1 cellular context compared by ENCODE assay signal in genomic region chr12:107760817-107761501, GRCh38.
TF ChIP-seq lines count a peak whose summit lies in the region.

TSS of gene PRDM4 (minus strand) at chr12:107761137. CDS start at chr12:107760515, 622 bp downstream.

TF ChIP-seq in K562, 482 proteins besides CTCF, POLR2A, EP300 and RAD21 (continued from another document and continues in another):
- no peak for TF ChIP-seq REST (CRISPR knock-in tag; IDR thresholded peaks at IDR 0.05; ENCODE audit: low read depth)
- peak; percentile 71; the same call in 1 of the 2 replicates for TF ChIP-seq ESRRA (IDR thresholded peaks at IDR 0.05; ENCODE audit: borderline replicate concordance, low read depth)
- TF ChIP-seq ELF4 (CRISPR knock-in tag; IDR thresholded peaks at IDR 0.05), result no peak
- TF ChIP-seq MYBL2 (IDR thresholded peaks at IDR 0.05; ENCODE audit: low read depth), result no peak
- TF ChIP-seq MYBL2 (CRISPR knock-in tag; IDR thresholded peaks at IDR 0.05; ENCODE audit: borderline replicate concordance), result no peak
- peak; percentile 98 for TF ChIP-seq RFX1 (IDR thresholded peaks at IDR 0.05)
- TF ChIP-seq ZNF76 (CRISPR knock-in tag; IDR thresholded peaks at IDR 0.05; ENCODE audit: borderline replicate concordance), result no peak
- TF ChIP-seq CBX2 (IDR thresholded peaks at IDR 0.05; ENCODE audit: insufficient read depth, low read length, poor library complexity, severe bottlenecking), result no peak
- no peak for TF ChIP-seq ZNF324 (CRISPR knock-in tag; IDR thresholded peaks at IDR 0.05)
- TF ChIP-seq ARID4B (CRISPR knock-in tag; IDR thresholded peaks at IDR 0.05), result peak; percentile 70; the same call in 1 of the 2 replicates
- no peak for TF ChIP-seq PHTF2 (CRISPR knock-in tag; IDR thresholded peaks at IDR 0.05)
- TF ChIP-seq ZNF511 (CRISPR knock-in tag; IDR thresholded peaks at IDR 0.05), result no peak; the same call in 1 of the 2 replicates
- TF ChIP-seq NFE2 (IDR thresholded peaks at IDR 0.05; ENCODE audit: low read depth), result no peak
- no peak for TF ChIP-seq ZNF121 (CRISPR knock-in tag; conservative IDR thresholded peaks at IDR 0.05)
- peak in 2 of 3 experiments; percentile 68 to 78 for TF ChIP-seq YY1 (IDR thresholded peaks at IDR 0.05; ENCODE audit: borderline replicate concordance in 1 of 3, control insufficient read depth in 1 of 3, extremely low read depth in 1 of 3, insufficient read depth in 3 of 3, insufficient read length in 1 of 3, insufficient replicate concordance in 2 of 3, low read depth in 1 of 3, low read length in 2 of 3)
- TF ChIP-seq BDP1 (IDR thresholded peaks at IDR 0.05; ENCODE audit: insufficient read depth, insufficient read length), result no peak
- TF ChIP-seq PREB (CRISPR knock-in tag; IDR thresholded peaks at IDR 0.05), result no peak
- TF ChIP-seq NR2C1 (IDR thresholded peaks at IDR 0.05), result no peak
- TF ChIP-seq NR2C1 (tag; IDR thresholded peaks at IDR 0.05), result no peak
- TF ChIP-seq NUFIP1 (IDR thresholded peaks at IDR 0.05; ENCODE audit: partially characterized antibody), result no peak
- peak; percentile 58 for TF ChIP-seq TAF1 (IDR thresholded peaks at IDR 0.05; ENCODE audit: control insufficient read depth, extremely low read depth, insufficient read depth, low read length, severe bottlenecking)
- TF ChIP-seq GATAD2A (IDR thresholded peaks at IDR 0.05), result no peak
- no peak for TF ChIP-seq DIDO1 (tag; IDR thresholded peaks at IDR 0.05; ENCODE audit: low read depth)
- TF ChIP-seq MCM2 (IDR thresholded peaks at IDR 0.05; ENCODE audit: low read depth), result no peak
- peak; percentile 87 for TF ChIP-seq HNRNPLL (IDR thresholded peaks at IDR 0.05; ENCODE audit: low read depth, low read length, poor library complexity, severe bottlenecking)
- TF ChIP-seq ZSCAN32 (CRISPR knock-in tag; IDR thresholded peaks at IDR 0.05), result no peak
- TF ChIP-seq DLX4 (CRISPR knock-in tag; IDR thresholded peaks at IDR 0.05), result no peak
- TF ChIP-seq ZBTB2 (IDR thresholded peaks at IDR 0.05), result peak; percentile 78; the same call in 1 of the 2 replicates
- no peak; a peak in 1 of 4 replicates for TF ChIP-seq TBL1XR1 (IDR thresholded peaks at IDR 0.05; ENCODE audit: low read length in 2 of 2)
- TF ChIP-seq L3MBTL2 (IDR thresholded peaks at IDR 0.05), result peak; percentile 77
- no peak for TF ChIP-seq FOXP4 (CRISPR knock-in tag; IDR thresholded peaks at IDR 0.05; ENCODE audit: borderline replicate concordance)
- TF ChIP-seq XRCC5 (IDR thresholded peaks at IDR 0.05; ENCODE audit: low read depth, low read length), result peak; percentile 77; the same call in 1 of the 2 replicates
- no peak for TF ChIP-seq ZNF280B (CRISPR knock-in tag; IDR thresholded peaks at IDR 0.05)
- TF ChIP-seq HMGN3 (IDR thresholded peaks at IDR 0.05; ENCODE audit: borderline replicate concordance, extremely low read depth, insufficient read length, low read depth, low read length), result peak; percentile 48
- TF ChIP-seq GATAD2B (IDR thresholded peaks at IDR 0.05; ENCODE audit: borderline replicate concordance), result peak; percentile 90; the same call in 1 of the 2 replicates
- TF ChIP-seq ATF2 (CRISPR knock-in tag; IDR thresholded peaks at IDR 0.05), result no peak
- peak; percentile 93 for TF ChIP-seq CREB1 (IDR thresholded peaks at IDR 0.05)
- TF ChIP-seq CREB1 (CRISPR knock-in tag; IDR thresholded peaks at IDR 0.05), result peak; percentile 92
- peak; percentile 87 for TF ChIP-seq GABPA (tag; conservative IDR thresholded peaks at IDR 0.05; ENCODE audit: low read depth)
- peak; percentile 96 for TF ChIP-seq GMEB1 (CRISPR knock-in tag; IDR thresholded peaks at IDR 0.05)
- TF ChIP-seq XRCC4 (IDR thresholded peaks at IDR 0.05; ENCODE audit: extremely low read depth, insufficient read depth, insufficient read length), result no peak
- no peak for TF ChIP-seq ARID1B (IDR thresholded peaks at IDR 0.05)
- TF ChIP-seq MXI1 (IDR thresholded peaks at IDR 0.05; ENCODE audit: low read depth, low read length), result no peak
- peak; percentile 7; the same call in 1 of the 2 replicates for TF ChIP-seq ZBTB7A (IDR thresholded peaks at IDR 0.05; ENCODE audit: borderline replicate concordance, control insufficient read depth, low read depth, low read length)
